In the genomic region with DNA sequence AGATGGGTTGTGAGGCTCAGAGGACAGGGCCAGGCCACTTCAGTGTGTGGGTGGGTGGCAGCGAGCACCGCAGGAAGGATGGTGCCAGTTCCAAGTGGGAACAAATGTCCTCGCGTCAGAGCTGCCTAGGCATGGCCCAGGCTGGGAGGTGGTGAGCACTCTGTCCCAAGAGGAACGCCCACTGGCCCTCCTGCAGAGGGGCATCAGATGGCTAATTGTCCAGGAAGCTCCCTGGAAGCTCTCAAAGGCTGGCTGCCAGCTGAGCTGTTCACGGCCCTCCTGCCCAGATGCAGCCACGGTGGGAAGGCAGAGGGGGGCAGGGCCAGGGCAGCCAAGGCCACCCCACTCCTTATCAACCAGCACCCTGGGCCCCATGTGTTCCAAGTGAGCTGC, we compare ENCODE assay signal across 1 cellular context.
TF ChIP-seq lines count a peak whose summit lies in the region.

No MANE protein-coding gene starts in this region.

TF ChIP-seq in GM12878, 131 proteins besides CTCF, POLR2A, EP300 and RAD21 (continued from another document):
- TF ChIP-seq, protein P1, sequence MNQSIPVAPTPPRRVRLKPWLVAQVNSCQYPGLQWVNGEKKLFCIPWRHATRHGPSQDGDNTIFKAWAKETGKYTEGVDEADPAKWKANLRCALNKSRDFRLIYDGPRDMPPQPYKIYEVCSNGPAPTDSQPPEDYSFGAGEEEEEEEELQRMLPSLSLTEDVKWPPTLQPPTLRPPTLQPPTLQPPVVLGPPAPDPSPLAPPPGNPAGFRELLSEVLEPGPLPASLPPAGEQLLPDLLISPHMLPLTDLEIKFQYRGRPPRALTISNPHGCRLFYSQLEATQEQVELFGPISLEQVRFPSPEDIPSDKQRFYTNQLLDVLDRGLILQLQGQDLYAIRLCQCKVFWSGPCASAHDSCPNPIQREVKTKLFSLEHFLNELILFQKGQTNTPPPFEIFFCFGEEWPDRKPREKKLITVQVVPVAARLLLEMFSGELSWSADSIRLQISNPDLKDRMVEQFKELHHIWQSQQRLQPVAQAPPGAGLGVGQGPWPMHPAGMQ (IDR thresholded peaks at IDR 0.05; ENCODE audit: borderline replicate concordance) = no peak
- TF ChIP-seq EGR1 (IDR thresholded peaks at IDR 0.05; ENCODE audit: borderline replicate concordance in 1 of 2, low read depth in 2 of 2, low read length in 2 of 2) = no peak
